ENCODE assay signal across 13 cellular contexts in genomic region chr10:113071446-113071845, GRCh38.
A peak's percentile ranks its signal among the peaks of the same experiment; 100 is the strongest.
DNase-seq lines count a peak whose midpoint lies in the region; ATAC-seq and TF ChIP-seq lines count a peak whose summit lies in the region.
"Had no signal": no experiment of that assay in that cellular context is flagged by ENCODE, and none has a peak within 500 bp of the region (broad histone marks: within the 10 kb centered on the region; RNA-seq: fewer than 3 reads in every experiment).

No MANE protein-coding gene starts in this region.

- intact Hi-C loops in tibial artery (cut with DNase I; ENCODE audit: low total_unique reads), result no loop called here
- intact Hi-C loops in CD14-positive monocyte (cut with micrococcal nuclease), result no loop called here

- no peak overlapping the region for H3K4me3 Mint-ChIP-seq in endodermal cell
- H3K4me3 Mint-ChIP-seq in CD14-positive monocyte, result no peak overlapping the region
- H3K4me3 Mint-ChIP-seq: activated B cell treated with CpG ODN at 0.5 μM for 24 hours; stimulated activated naive CD8-positive, alpha-beta T cell treated with anti-CD3 and anti-CD28 coated beads, Interleukin-15, amount 100 ng/mL, for 72 hours had no signal

- H3K36me3 Mint-ChIP-seq in endodermal cell (ENCODE audit: low read depth) (peaks cover 46% of the 10 kb centered on the region), CD14-positive monocyte (peaks cover 21 to 28% of the 10 kb centered on the region in 2 donors)

- H3K27ac Mint-ChIP-seq in endodermal cell (peak overlapping the region; percentile 40), CD14-positive monocyte (peak overlapping the region in 1 of 7 donors; percentile 70)
- H3K27ac Mint-ChIP-seq: activated B cell treated with CpG ODN at 0.5 μM for 24 hours; stimulated activated naive CD8-positive, alpha-beta T cell treated with anti-CD3 and anti-CD28 coated beads, Interleukin-15, amount 100 ng/mL, for 72 hours had no signal

- TF ChIP-seq CTCF in endodermal cell (conservative IDR thresholded peaks at IDR 0.05) (no peak), tibial artery (IDR thresholded peaks at IDR 0.05) (no peak), CD14-positive monocyte (IDR thresholded peaks at IDR 0.05) (no peak), foreskin keratinocyte (conservative IDR thresholded peaks at IDR 0.05) (no peak)

- DNase-seq in NT2/D1 (ENCODE audit: low read depth, low spot score) (no peak), endodermal cell (peak; percentile 65), mesenteric fat pad (ENCODE audit: low spot score) (peak; percentile 89), tibial artery (peak; percentile 57 to 83), CD14-positive monocyte (ENCODE audit: low spot score) (no peak), GM03348 (ENCODE audit: low spot score) (no peak), foreskin keratinocyte (no peak)
- DNase-seq: activated B cell treated with CpG ODN at 0.5 μM for 24 hours; COR-L47; NCI-H1048; NCI-H524; stimulated activated CD4-positive, alpha-beta T cell treated with anti-CD3 and anti-CD28 coated beads, Interleukin-4, amount 100 ng/mL, for 4 hours; stimulated activated naive CD8-positive, alpha-beta T cell treated with anti-CD3 and anti-CD28 coated beads, Interleukin-15, amount 100 ng/mL, for 72 hours had no signal

- H3K36me3 ChIP-seq in NT2/D1 (ENCODE audit: insufficient read depth, insufficient read length, low read length) (peaks cover 20% of the 10 kb centered on the region), endodermal cell (ENCODE audit: control insufficient read depth, insufficient read depth, low read length) (peaks cover 44% of the 10 kb centered on the region), tibial artery (peaks cover 5 to 12% (median 8%) of the 10 kb centered on the region in 3 donors)

- H3K4me1 Mint-ChIP-seq in endodermal cell (peaks cover 44% of the 10 kb centered on the region), CD14-positive monocyte (peaks cover 3% of the 10 kb centered on the region)
- H3K4me1 Mint-ChIP-seq: activated B cell treated with CpG ODN at 0.5 μM for 24 hours; stimulated activated naive CD8-positive, alpha-beta T cell treated with anti-CD3 and anti-CD28 coated beads, Interleukin-15, amount 100 ng/mL, for 72 hours had no signal

- H3K9ac ChIP-seq in NT2/D1 (ENCODE audit: insufficient read length, low read depth) (peak overlapping the region; percentile 42), endodermal cell (ENCODE audit: extremely low read depth, low read length, poor library complexity, severe bottlenecking) (no peak overlapping the region)

- no peaks in the 10 kb centered on the region for H3K9me3 Mint-ChIP-seq in endodermal cell
- no peaks in the 10 kb centered on the region for H3K9me3 Mint-ChIP-seq in CD14-positive monocyte
- H3K9me3 Mint-ChIP-seq: activated B cell treated with CpG ODN at 0.5 μM for 24 hours; stimulated activated naive CD8-positive, alpha-beta T cell treated with anti-CD3 and anti-CD28 coated beads, Interleukin-15, amount 100 ng/mL, for 72 hours had no signal

- 83 to 92% methylated on average over 3 to 7 of the region's 7 CpGs for WGBS in endodermal cell (ENCODE audit: insufficient coverage in 1 of 2, insufficient read length in 1 of 2), 2 experiments

- no peaks in the 10 kb centered on the region for H3K27me3 Mint-ChIP-seq in endodermal cell (ENCODE audit: insufficient read depth)
- peaks cover 2 to 4% (median 3%) of the 10 kb centered on the region in 3 donors for H3K27me3 Mint-ChIP-seq in CD14-positive monocyte (ENCODE audit: low read depth in 3 of 3)
- H3K27me3 Mint-ChIP-seq: activated B cell treated with CpG ODN at 0.5 μM for 24 hours; stimulated activated naive CD8-positive, alpha-beta T cell treated with anti-CD3 and anti-CD28 coated beads, Interleukin-15, amount 100 ng/mL, for 72 hours had no signal

- H3K27me3 ChIP-seq in NT2/D1 (ENCODE audit: insufficient read depth, insufficient read length) (no peaks in the 10 kb centered on the region), endodermal cell (ENCODE audit: control insufficient read depth, insufficient read depth, low read length, poor library complexity, severe bottlenecking) (no peaks in the 10 kb centered on the region), tibial artery (no peaks in the 10 kb centered on the region), foreskin keratinocyte (no peaks in the 10 kb centered on the region)

- H3K4me3 ChIP-seq in NT2/D1 (ENCODE audit: insufficient read length, low read depth) (no peak overlapping the region), endodermal cell (ENCODE audit: low read length) (no peak overlapping the region), tibial artery (no peak overlapping the region)

- ATAC-seq in foreskin keratinocyte, result no peak
- ATAC-seq: stimulated activated naive CD8-positive, alpha-beta T cell treated with anti-CD3 and anti-CD28 coated beads, Interleukin-15, amount 100 ng/mL, for 72 hours had no signal

- H3K27ac ChIP-seq in endodermal cell (ENCODE audit: low read depth, low read length) (no peak overlapping the region), tibial artery (peak overlapping the region; percentile 73 to 75), foreskin keratinocyte (no peak overlapping the region)

- H3K4me1 ChIP-seq in NT2/D1 (ENCODE audit: insufficient read depth, insufficient read length), result peaks cover 8% of the 10 kb centered on the region
- peaks cover 15% of the 10 kb centered on the region for H3K4me1 ChIP-seq in endodermal cell (ENCODE audit: control insufficient read depth, insufficient read depth, low read length)
- H3K4me1 ChIP-seq in tibial artery, result peaks cover 0 to 80% (median 62%) of the 10 kb centered on the region in 4 donors
- H3K4me1 ChIP-seq in foreskin keratinocyte, result peaks cover 19% of the 10 kb centered on the region

- H3K9me3 ChIP-seq in NT2/D1 (ENCODE audit: insufficient read depth, low read length) (no peaks in the 10 kb centered on the region), endodermal cell (ENCODE audit: control insufficient read depth, low read length) (no peaks in the 10 kb centered on the region), tibial artery (no peaks in the 10 kb centered on the region)

Comparison
In these comparisons a context has a peak if more than half of its experiments do, and no peak if none do; other contexts are left out.
1. DNase-seq: peak in endodermal cell (single experiment), mesenteric fat pad (single experiment) and tibial artery (2 of 2); none in NT2/D1 (single experiment), CD14-positive monocyte (single experiment), GM03348 (single experiment) and foreskin keratinocyte (0 of 2).
2. H3K27ac ChIP-seq: peak in tibial artery (2 of 2); none in endodermal cell (single experiment) and foreskin keratinocyte (single experiment).